Comparison of ENCODE assay signal across 6 cellular contexts in the genomic region with DNA sequence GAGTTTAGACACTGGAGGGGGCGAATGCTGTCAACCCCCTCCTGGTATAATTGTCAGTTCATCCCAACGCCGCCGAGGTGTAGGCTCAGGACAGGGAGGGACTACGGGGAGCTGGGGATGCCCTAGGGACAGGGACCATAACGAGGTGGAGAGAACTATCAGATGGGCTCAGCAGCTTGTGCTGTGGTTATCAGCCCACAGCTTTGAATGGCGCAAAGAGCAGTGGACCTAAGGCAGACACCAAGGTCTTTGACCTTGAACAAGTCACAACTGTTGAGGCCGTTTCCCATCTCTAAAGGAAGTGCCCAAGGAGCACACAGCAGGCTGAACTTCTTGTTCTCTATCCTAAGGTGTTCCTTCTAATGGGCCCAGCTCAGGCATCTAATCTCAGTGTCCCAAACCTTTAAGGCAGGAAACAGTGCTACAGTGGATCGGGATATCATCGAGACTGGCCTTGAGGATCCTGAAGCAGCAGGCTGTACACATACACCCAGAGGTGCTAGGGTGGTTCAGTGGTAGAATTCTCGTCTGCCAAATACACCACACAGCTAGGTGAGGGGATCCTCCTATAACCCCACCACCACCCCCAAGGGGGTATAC. TPM values are rescaled to one million over a fixed set of nuclear protein-coding genes. Genes with fewer than 3 reads are reported as not detected.
DNase-seq lines count a peak whose midpoint lies in the region; ATAC-seq lines count a peak whose summit lies in the region.

No MANE protein-coding gene starts in this region.

- peak overlapping the region; percentile 92 to 97 for H3K4me3 Mint-ChIP-seq in effector memory CD8-positive, alpha-beta T cell

- no peaks in the 10 kb centered on the region for H3K9me3 Mint-ChIP-seq in effector memory CD8-positive, alpha-beta T cell

- no peaks in the 10 kb centered on the region for H3K27me3 Mint-ChIP-seq in effector memory CD8-positive, alpha-beta T cell

- peak overlapping the region; percentile 98 to 99 for H3K27ac Mint-ChIP-seq in effector memory CD8-positive, alpha-beta T cell

- intact Hi-C loops in sciatic nerve (cut with DNase I), result no loop called here

- peaks cover 32 to 37% of the 10 kb centered on the region in 2 donors for H3K4me1 Mint-ChIP-seq in effector memory CD8-positive, alpha-beta T cell (ENCODE audit: low read depth in 2 of 2)

- no peak for ATAC-seq in effector memory CD8-positive, alpha-beta T cell (replicated peaks)
- peak; percentile 13 for ATAC-seq in sciatic nerve

- peak; percentile 71 for DNase-seq in NCI-H526 treated with DMSO at 0.1 percent for 48 hours (lab: John Stamatoyannopoulos, UW)
- no peak for DNase-seq in NCI-H526 (lab: John Stamatoyannopoulos, UW)
- no peak for DNase-seq in effector memory CD8-positive, alpha-beta T cell
- DNase-seq in sciatic nerve (ENCODE audit: low spot score), result no peak
- DNase-seq in NCI-H2227 treated with DMSO at 0.1 percent for 48 hours (lab: John Stamatoyannopoulos, UW), result no peak
- no peak for DNase-seq in NCI-H1694 treated with DMSO at 0.1 percent for 48 hours (lab: John Stamatoyannopoulos, UW)

- peaks cover 76% of the 10 kb centered on the region for H3K36me3 Mint-ChIP-seq in effector memory CD8-positive, alpha-beta T cell (ENCODE audit: insufficient read depth)

RNA-seq across cellular contexts. Expression of a gene that starts 1.0 kb away (rescaled TPM):
- total RNA-seq in sciatic nerve, result 20.7 TPM

RNA-seq across cellular contexts. Expression of a gene that starts 9.3 kb away (rescaled TPM):
- total RNA-seq in sciatic nerve, result 86.6 TPM

RNA-seq across cellular contexts. Expression of a gene that starts 18.6 kb away (rescaled TPM):
- 811 TPM for total RNA-seq in sciatic nerve

RNA-seq across cellular contexts. Expression of a gene that starts 20.3 kb away (rescaled TPM):
- 113 TPM for total RNA-seq in sciatic nerve

RNA-seq across cellular contexts. Expression of a gene that starts 20.7 kb away (rescaled TPM):
- total RNA-seq in sciatic nerve, result 15.2 TPM
